In the genomic region with DNA sequence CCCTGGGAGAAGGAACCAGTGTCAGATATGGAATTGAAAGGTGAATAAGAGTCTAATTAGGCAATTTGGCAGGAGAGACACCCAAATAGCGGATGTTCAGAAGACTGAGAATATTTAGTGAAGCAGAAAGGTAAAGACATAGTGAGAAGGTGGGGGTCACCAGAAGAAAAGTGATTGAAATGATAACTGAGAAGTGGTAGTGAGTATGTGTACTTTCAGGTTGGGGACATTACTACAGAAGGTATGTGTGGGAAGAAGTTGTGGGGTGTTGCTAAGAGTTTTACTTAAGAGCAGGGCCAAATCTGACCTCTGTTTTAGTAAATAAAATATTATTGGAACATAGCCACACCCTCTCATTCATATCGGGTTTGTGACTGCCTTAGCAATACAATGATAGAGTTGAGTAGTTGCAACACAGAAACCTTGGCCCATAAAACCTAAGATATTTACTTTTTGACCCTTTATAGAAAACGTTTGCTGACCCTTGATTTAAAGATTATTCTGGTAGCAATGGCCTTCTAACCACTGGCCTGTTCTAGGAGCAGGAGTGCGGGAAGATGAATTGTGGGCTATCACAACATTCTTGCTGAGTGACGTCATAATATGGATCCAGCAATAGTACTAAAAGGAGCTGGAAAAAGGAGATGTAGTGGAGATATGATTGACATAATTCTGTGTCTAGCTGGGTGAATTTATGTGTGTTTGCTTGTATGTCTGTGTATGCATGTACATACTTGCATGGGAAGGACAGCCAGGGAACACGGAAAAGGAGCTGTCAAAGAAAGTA, we compare ENCODE assay signal across 16 cellular contexts.
"Had no signal": no experiment of that assay in that cellular context is flagged by ENCODE, and none has a peak within 500 bp of the region (broad histone marks: within the 10 kb centered on the region; RNA-seq: fewer than 3 reads in every experiment).

No MANE protein-coding gene starts in this region.

- H3K4me1 Mint-ChIP-seq: activated naive CD8-positive, alpha-beta T cell treated with anti-CD3 and anti-CD28 coated beads, Interleukin-2, amount 50 U/mL, for 24 hours had no signal

- H3K27me3 ChIP-seq: colonic mucosa, gastrocnemius medialis, ovary, suprapubic skin, upper lobe of left lung had no signal

- H3K4me3 Mint-ChIP-seq: activated naive CD4-positive, alpha-beta T cell treated with anti-CD3 and anti-CD28 coated beads for 36 hours; activated naive CD8-positive, alpha-beta T cell treated with anti-CD3 and anti-CD28 coated beads, Interleukin-2, amount 50 U/mL, for 24 hours had no signal

- H3K27ac ChIP-seq: colonic mucosa, gastrocnemius medialis, heart right ventricle, ovary, suprapubic skin, upper lobe of left lung, VCaP had no signal

- DNase-seq: activated CD4-positive, alpha-beta T cell treated with anti-CD3 and anti-CD28 coated beads for 1 hour; activated CD4-positive, alpha-beta T cell treated with anti-CD3 and anti-CD28 coated beads, Interleukin-2, amount 50 U/mL, for 4 hours; activated naive CD4-positive, alpha-beta T cell treated with anti-CD3 and anti-CD28 coated beads for 36 hours; activated naive CD8-positive, alpha-beta T cell treated with anti-CD3 and anti-CD28 coated beads, Interleukin-2, amount 50 U/mL, for 24 hours; activated T-cell treated with anti-CD3 and anti-CD28 coated beads, Interleukin-2, amount 50 U/mL, for 1 hour; central memory CD4-positive, alpha-beta T cell; colonic mucosa; gastrocnemius medialis; ovary; stimulated activated naive CD8-positive, alpha-beta T cell treated with anti-CD3 and anti-CD28 coated beads, Interleukin-15, Interleukin-2, amounts not matched to agents 100 U/mL and 50 U/mL, for 24 hours; upper lobe of left lung had no signal

- H3K36me3 ChIP-seq: colonic mucosa, gastrocnemius medialis, heart right ventricle, ovary, suprapubic skin, upper lobe of left lung had no signal

- H3K4me3 ChIP-seq: colonic mucosa, gastrocnemius medialis, heart right ventricle, lung, ovary, suprapubic skin, upper lobe of left lung had no signal

- H3K4me1 ChIP-seq: colonic mucosa, gastrocnemius medialis, suprapubic skin, upper lobe of left lung had no signal

- ATAC-seq: activated naive CD8-positive, alpha-beta T cell treated with anti-CD3 and anti-CD28 coated beads, Interleukin-2, amount 50 U/mL, for 24 hours; stimulated activated naive CD8-positive, alpha-beta T cell treated with anti-CD3 and anti-CD28 coated beads, Interleukin-15, Interleukin-2, amounts not matched to agents 100 U/mL and 50 U/mL, for 24 hours had no signal

- H3K9me3 Mint-ChIP-seq: activated naive CD4-positive, alpha-beta T cell treated with anti-CD3 and anti-CD28 coated beads for 36 hours; activated naive CD8-positive, alpha-beta T cell treated with anti-CD3 and anti-CD28 coated beads, Interleukin-2, amount 50 U/mL, for 24 hours had no signal

- H3K9me3 ChIP-seq: colonic mucosa, gastrocnemius medialis, ovary, suprapubic skin, upper lobe of left lung had no signal

- H3K27ac Mint-ChIP-seq: activated naive CD4-positive, alpha-beta T cell treated with anti-CD3 and anti-CD28 coated beads for 36 hours; activated naive CD8-positive, alpha-beta T cell treated with anti-CD3 and anti-CD28 coated beads, Interleukin-2, amount 50 U/mL, for 24 hours; activated T-helper 2 cell treated with anti-CD3 and anti-CD28 coated beads, Interferon-gamma antibody, Interleukin-2, Interleukin-4, amounts not matched to agents 10 μg/mL and 5 μg/mL and 100 μg/mL, durations not matched to agents 14 hours and 24 hours and 36 hours had no signal
